1 cellular context compared by ENCODE assay signal in the genomic region with DNA sequence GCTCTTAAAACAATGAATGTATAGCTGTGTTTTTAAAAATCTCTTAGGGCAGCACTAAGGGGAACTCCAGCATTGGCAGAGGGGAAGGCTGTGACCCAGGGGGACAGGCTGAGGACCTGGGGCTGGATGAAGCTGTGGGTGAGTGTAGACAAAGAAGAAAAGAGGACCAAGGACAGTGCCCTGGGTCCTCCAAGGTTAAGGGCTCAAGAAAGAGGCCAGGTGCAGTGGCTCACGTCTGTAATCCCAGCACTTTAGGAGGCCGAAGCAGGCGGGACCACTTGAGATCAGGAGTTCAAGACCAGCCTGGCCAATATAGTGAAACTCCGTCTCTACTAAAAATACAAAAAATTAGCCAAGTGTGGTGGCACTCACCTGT.
A peak's percentile ranks its signal among the peaks of the same experiment; 100 is the strongest.
TF ChIP-seq lines count a peak whose summit lies in the region.

No MANE protein-coding gene starts in this region.

TF ChIP-seq in GM12878, 131 proteins besides CTCF, POLR2A, EP300 and RAD21:
- TF ChIP-seq, protein P1, sequence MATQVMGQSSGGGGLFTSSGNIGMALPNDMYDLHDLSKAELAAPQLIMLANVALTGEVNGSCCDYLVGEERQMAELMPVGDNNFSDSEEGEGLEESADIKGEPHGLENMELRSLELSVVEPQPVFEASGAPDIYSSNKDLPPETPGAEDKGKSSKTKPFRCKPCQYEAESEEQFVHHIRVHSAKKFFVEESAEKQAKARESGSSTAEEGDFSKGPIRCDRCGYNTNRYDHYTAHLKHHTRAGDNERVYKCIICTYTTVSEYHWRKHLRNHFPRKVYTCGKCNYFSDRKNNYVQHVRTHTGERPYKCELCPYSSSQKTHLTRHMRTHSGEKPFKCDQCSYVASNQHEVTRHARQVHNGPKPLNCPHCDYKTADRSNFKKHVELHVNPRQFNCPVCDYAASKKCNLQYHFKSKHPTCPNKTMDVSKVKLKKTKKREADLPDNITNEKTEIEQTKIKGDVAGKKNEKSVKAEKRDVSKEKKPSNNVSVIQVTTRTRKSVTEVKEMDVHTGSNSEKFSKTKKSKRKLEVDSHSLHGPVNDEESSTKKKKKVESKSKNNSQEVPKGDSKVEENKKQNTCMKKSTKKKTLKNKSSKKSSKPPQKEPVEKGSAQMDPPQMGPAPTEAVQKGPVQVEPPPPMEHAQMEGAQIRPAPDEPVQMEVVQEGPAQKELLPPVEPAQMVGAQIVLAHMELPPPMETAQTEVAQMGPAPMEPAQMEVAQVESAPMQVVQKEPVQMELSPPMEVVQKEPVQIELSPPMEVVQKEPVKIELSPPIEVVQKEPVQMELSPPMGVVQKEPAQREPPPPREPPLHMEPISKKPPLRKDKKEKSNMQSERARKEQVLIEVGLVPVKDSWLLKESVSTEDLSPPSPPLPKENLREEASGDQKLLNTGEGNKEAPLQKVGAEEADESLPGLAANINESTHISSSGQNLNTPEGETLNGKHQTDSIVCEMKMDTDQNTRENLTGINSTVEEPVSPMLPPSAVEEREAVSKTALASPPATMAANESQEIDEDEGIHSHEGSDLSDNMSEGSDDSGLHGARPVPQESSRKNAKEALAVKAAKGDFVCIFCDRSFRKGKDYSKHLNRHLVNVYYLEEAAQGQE (IDR thresholded peaks at IDR 0.05; ENCODE audit: low read depth, low read length) = peak; percentile 45; the same call in 1 of the 2 replicates
